Comparison of ENCODE assay signal across 14 cellular contexts in genomic region chr5:26121343-26121742, GRCh38.
DNase-seq lines count a peak whose midpoint lies in the region; ATAC-seq and TF ChIP-seq lines count a peak whose summit lies in the region.
"Had no signal": no experiment of that assay in that cellular context is flagged by ENCODE, and none has a peak within 500 bp of the region (broad histone marks: within the 10 kb centered on the region; RNA-seq: fewer than 3 reads in every experiment).

No MANE protein-coding gene starts in this region.

- H4K5ac ChIP-seq in mesendoderm (ENCODE audit: low read length), result no peak overlapping the region

- H3K18ac ChIP-seq in mesendoderm (ENCODE audit: low read length), result no peak overlapping the region

- no peak overlapping the region for H2BK15ac ChIP-seq in mesendoderm (replicated peaks; ENCODE audit: low read depth)

- no peak for ATAC-seq in RWPE2 (ENCODE audit: low read depth)
- ATAC-seq in GM18517 (IDR thresholded peaks at IDR 0.05; ENCODE audit: unreplicated experiment), result no peak
- ATAC-seq: activated CD8-positive, alpha-beta memory T cell treated with anti-CD3 and anti-CD28 coated beads, Interleukin-2, amount 10 ng/mL, durations not matched to agents 7 days and 5 days had no signal

- no peak overlapping the region for H3K9ac ChIP-seq in mesendoderm (ENCODE audit: low read length)

- no peak overlapping the region for H2BK120ac ChIP-seq in mesendoderm (ENCODE audit: low read depth, low read length)

- no peaks in the 10 kb centered on the region for H3K79me1 ChIP-seq in mesendoderm (ENCODE audit: low read length)

- H3K4me1 ChIP-seq in RWPE2 (ENCODE audit: insufficient read depth, poor library complexity, severe bottlenecking) (no peaks in the 10 kb centered on the region), mesendoderm (ENCODE audit: control insufficient read depth, low read depth, low read length) (no peaks in the 10 kb centered on the region)

- H3K27me3 ChIP-seq in RWPE2 (ENCODE audit: insufficient read depth, poor library complexity, severe bottlenecking) (peaks cover 22% of the 10 kb centered on the region), mesendoderm (ENCODE audit: insufficient read depth, low read length, poor library complexity) (no peaks in the 10 kb centered on the region)
- H3K27me3 ChIP-seq: ovary had no signal

- H2BK5ac ChIP-seq in mesendoderm (ENCODE audit: low read length), result no peak overlapping the region

- no peak overlapping the region for H3K4me2 ChIP-seq in mesendoderm (ENCODE audit: low read length)

- DNase-seq in NCI-H1436 (lab: John Stamatoyannopoulos, UW), result peak; percentile 27
- no peak for DNase-seq in NCI-H1436 treated with DMSO at 0.1 percent for 48 hours (lab: John Stamatoyannopoulos, UW)
- DNase-seq in Jurkat, Clone E6-1 (ENCODE audit: low read depth, low spot score), result peak; percentile 42
- no peak for DNase-seq in RWPE2 (ENCODE audit: low spot score)
- peak; percentile 45 for DNase-seq in mesendoderm
- no peak for DNase-seq in NOMO-1 (lab: John Stamatoyannopoulos, UW; ENCODE audit: unreplicated experiment in 2 of 2)
- DNase-seq in stimulated activated CD4-positive, alpha-beta T cell treated with anti-CD3 and anti-CD28 coated beads, Interleukin-15, amount 100 ng/mL, for 24 hours, result no peak
- DNase-seq: ACHN; activated CD8-positive, alpha-beta memory T cell treated with anti-CD3 and anti-CD28 coated beads, Interleukin-2, amount 10 ng/mL, durations not matched to agents 7 days and 5 days; activated naive CD4-positive, alpha-beta T cell treated with anti-CD3 and anti-CD28 coated beads for 36 hours; COR-L47; immature natural killer cell; ovary had no signal

- no peak overlapping the region for H3K4me3 ChIP-seq in Jurkat, Clone E6-1 (ENCODE audit: low read length)
- H3K4me3 ChIP-seq in RWPE2 (ENCODE audit: severe bottlenecking), result no peak overlapping the region
- no peak overlapping the region for H3K4me3 ChIP-seq in mesendoderm (ENCODE audit: low read length)
- H3K4me3 ChIP-seq: ovary had no signal

- peak; percentile 7 for TF ChIP-seq CTCF in RWPE2 (IDR thresholded peaks at IDR 0.05; ENCODE audit: poor library complexity, severe bottlenecking)

- no CpG with 5 or more reads among the region's 6 CpGs for WGBS in mesendoderm (ENCODE audit: extremely low coverage, insufficient coverage, low lambda C conversion rate)

- H3K27ac ChIP-seq in RWPE2 (ENCODE audit: poor library complexity, severe bottlenecking) (no peak overlapping the region), mesendoderm (ENCODE audit: low read depth, low read length) (no peak overlapping the region)
- H3K27ac ChIP-seq: ovary had no signal

- H2AK5ac ChIP-seq in mesendoderm (ENCODE audit: low read length), result no peak overlapping the region

- H3K4ac ChIP-seq in mesendoderm (ENCODE audit: low read depth, low read length), result no peak overlapping the region

- H3K56ac ChIP-seq in mesendoderm (ENCODE audit: low read length), result no peak overlapping the region

- H3K9me3 ChIP-seq in RWPE2 (ENCODE audit: severe bottlenecking), result no peaks in the 10 kb centered on the region
- H3K9me3 ChIP-seq: ovary had no signal

- no peak overlapping the region for H4K8ac ChIP-seq in mesendoderm (ENCODE audit: low read depth, low read length)

- H3K79me2 ChIP-seq in mesendoderm (ENCODE audit: control insufficient read depth, insufficient read depth, low read length), result no peaks in the 10 kb centered on the region

- H3K36me3 ChIP-seq in RWPE2 (ENCODE audit: low read depth) (no peaks in the 10 kb centered on the region), mesendoderm (ENCODE audit: control insufficient read depth, insufficient read depth, low read length) (no peaks in the 10 kb centered on the region)
- H3K36me3 ChIP-seq: ovary had no signal

- H3K23ac ChIP-seq in mesendoderm (ENCODE audit: low read length), result no peak overlapping the region

Comparison
In these comparisons a context has a peak if more than half of its experiments do, and no peak if none do; other contexts are left out.
1. DNase-seq: peak in NCI-H1436 (single experiment), Jurkat, Clone E6-1 (single experiment) and mesendoderm (single experiment); none in NCI-H1436 treated with DMSO at 0.1 percent for 48 hours (single experiment), RWPE2 (single experiment), NOMO-1 (0 of 2) and stimulated activated CD4-positive, alpha-beta T cell treated with anti-CD3 and anti-CD28 coated beads, Interleukin-15, amount 100 ng/mL, for 24 hours (single experiment).